In the genomic region with DNA sequence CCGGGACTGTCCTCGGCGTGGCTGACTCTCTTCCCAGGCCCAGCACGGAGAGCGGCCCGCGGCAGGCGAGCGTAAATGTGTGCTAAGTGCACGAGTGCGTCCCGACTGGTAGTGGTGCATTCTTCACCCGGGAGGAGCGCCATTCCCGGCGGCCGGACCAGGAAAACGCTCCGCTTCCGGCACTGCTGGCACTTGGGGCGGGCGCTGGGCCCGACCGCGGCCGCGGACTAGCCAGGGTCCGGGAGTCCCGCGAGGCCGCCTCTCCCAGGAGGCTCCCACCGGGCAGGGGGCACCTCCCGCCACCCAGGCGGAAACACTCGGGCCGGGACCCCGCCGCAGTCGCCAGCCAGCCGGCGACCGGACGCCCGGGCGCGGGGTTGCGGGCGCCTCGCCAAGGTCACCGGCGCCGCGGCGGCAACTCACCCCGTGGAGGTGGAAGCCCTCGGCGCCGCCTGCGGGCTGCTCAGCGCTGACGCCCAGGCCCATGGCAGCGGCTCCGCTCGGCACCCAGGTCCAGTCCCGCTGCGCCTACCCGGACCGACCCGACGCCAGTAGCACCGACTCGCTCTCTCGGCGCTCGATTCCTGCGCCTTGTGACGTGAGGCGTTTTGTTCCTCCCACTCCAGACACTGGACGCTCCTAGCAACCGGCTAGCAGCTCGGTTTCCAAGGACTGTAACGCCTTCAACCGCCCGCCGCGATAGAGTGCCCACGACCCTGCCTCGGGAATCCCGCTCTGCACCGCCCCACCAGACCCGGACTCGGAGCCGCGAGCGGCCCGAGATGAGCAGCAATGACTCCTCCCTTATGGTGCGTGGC, we compare ENCODE assay signal across 8 cellular contexts. TPM values are rescaled to one million over a fixed set of nuclear protein-coding genes. Genes with fewer than 3 reads are reported as not detected.
DNase-seq lines count a peak whose midpoint lies in the region; ATAC-seq, FAIRE-seq and TF ChIP-seq lines count a peak whose summit lies in the region.

GORASP1 (minus strand) TSS at position 572 of the 818 bp plus-strand sequence; CDS start at position 486, 86 bp downstream.
A gene with protein sequence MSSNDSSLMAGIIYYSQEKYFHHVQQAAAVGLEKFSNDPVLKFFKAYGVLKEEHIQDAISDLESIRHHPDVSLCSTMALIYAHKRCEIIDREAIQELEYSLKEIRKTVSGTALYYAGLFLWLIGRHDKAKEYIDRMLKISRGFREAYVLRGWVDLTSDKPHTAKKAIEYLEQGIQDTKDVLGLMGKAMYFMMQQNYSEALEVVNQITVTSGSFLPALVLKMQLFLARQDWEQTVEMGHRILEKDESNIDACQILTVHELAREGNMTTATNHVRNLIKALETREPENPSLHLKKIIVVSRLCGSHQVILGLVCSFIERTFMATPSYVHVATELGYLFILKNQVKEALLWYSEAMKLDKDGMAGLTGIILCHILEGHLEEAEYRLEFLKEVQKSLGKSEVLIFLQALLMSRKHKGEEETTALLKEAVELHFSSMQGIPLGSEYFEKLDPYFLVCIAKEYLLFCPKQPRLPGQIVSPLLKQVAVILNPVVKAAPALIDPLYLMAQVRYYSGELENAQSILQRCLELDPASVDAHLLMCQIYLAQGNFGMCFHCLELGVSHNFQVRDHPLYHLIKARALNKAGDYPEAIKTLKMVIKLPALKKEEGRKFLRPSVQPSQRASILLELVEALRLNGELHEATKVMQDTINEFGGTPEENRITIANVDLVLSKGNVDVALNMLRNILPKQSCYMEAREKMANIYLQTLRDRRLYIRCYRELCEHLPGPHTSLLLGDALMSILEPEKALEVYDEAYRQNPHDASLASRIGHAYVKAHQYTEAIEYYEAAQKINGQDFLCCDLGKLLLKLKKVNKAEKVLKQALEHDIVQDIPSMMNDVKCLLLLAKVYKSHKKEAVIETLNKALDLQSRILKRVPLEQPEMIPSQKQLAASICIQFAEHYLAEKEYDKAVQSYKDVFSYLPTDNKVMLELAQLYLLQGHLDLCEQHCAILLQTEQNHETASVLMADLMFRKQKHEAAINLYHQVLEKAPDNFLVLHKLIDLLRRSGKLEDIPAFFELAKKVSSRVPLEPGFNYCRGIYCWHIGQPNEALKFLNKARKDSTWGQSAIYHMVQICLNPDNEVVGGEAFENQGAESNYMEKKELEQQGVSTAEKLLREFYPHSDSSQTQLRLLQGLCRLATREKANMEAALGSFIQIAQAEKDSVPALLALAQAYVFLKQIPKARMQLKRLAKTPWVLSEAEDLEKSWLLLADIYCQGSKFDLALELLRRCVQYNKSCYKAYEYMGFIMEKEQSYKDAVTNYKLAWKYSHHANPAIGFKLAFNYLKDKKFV (N-terminal part only) (plus strand): TSS at position 625 of the 818 bp plus-strand sequence. CDS start 158 bp downstream, at position 783.

- H3K27me3 ChIP-seq in H1 (replicated peaks in 1 of 4; ENCODE audit: control insufficient read depth in 3 of 4, extremely low read depth in 1 of 4, insufficient read depth in 3 of 4, low read length in 3 of 4) = peaks cover 0 to 8% (median 3%) of the 10 kb centered on the region in 4 experiments; a peak in 2 of 7 replicates
- no peaks in the 10 kb centered on the region for H3K27me3 ChIP-seq in mesendoderm (ENCODE audit: insufficient read depth, low read length, poor library complexity)

- DNase-seq in GM19238 (ENCODE audit: insufficient read length, low spot score) (peak; percentile 76), NCI-H82 (lab: John Stamatoyannopoulos, UW) (peak; percentile 90), H1 (ENCODE audit: low read depth in 1 of 2, low spot score in 2 of 2) (peak in 1 of 2 experiments; percentile 86), mesendoderm (peak; percentile 95)
- DNase-seq in activated CD8-positive, alpha-beta memory T cell treated with anti-CD3 and anti-CD28 coated beads for 4 hours (ENCODE audit: low read depth in 2 of 2) = peak; percentile 29 to 34
- DNase-seq in stimulated activated CD8-positive, alpha-beta memory T cell treated with anti-CD3 and anti-CD28 coated beads, Interleukin-12 subunit alpha, Interleukin-12 subunit beta, amount 100 ng/mL, for 4 hours (ENCODE audit: low read depth) = peak; percentile 55

- H2BK12ac ChIP-seq in H1 (ENCODE audit: low read depth, low read length) = no peak within 1 kb of the TSS

- H3K23ac ChIP-seq in H1 (ENCODE audit: insufficient read length) (no peak within 1 kb of the TSS), mesendoderm (ENCODE audit: low read length) (peak within 1 kb of the TSS; percentile 7)

- H3K27ac ChIP-seq in C4-2B (peak within 1 kb of the TSS; percentile 92), H1 (ENCODE audit: low read depth, low read length) (no peak within 1 kb of the TSS), mesendoderm (ENCODE audit: low read depth, low read length) (no peak within 1 kb of the TSS)

- peak within 1 kb of the TSS; percentile 82; the same call in 1 of the 2 replicates for H2AFZ ChIP-seq in H1 (ENCODE audit: low read length)

- CTCF ChIA-PET in H1 (lab: Charles Lee; ENCODE audit: partially characterized antibody) = interaction anchor here (0.7 to 10.4 kb wide), 13 partner anchors 9 to 185 kb away, joined by 3 to 106 read pairs (median 5); no protein-coding TSS in a partner anchor

- H3K79me1 ChIP-seq in H1 (ENCODE audit: low read depth, low read length) (peaks cover 6% of the 10 kb centered on the region; the same call in 1 of the 2 replicates), mesendoderm (ENCODE audit: low read length) (peaks cover 9% of the 10 kb centered on the region)

- H3K36me3 ChIP-seq in H1 (ENCODE audit: control insufficient read depth in 2 of 4, insufficient read depth in 4 of 4, low read length in 3 of 4) = no peaks in the 10 kb centered on the region
- no peaks in the 10 kb centered on the region for H3K36me3 ChIP-seq in mesendoderm (ENCODE audit: control insufficient read depth, insufficient read depth, low read length)

- H3K4me2 ChIP-seq in H1 (ENCODE audit: insufficient read depth in 1 of 2, low read depth in 2 of 2, low read length in 2 of 2) = peak within 1 kb of the TSS; percentile 92 to 93
- H3K4me2 ChIP-seq in mesendoderm (ENCODE audit: low read length) = peak within 1 kb of the TSS; percentile 100

- H3K23me2 ChIP-seq in H1 (ENCODE audit: low read depth, low read length) = peaks cover 12% of the 10 kb centered on the region; the same call in 1 of the 2 replicates

- peak within 1 kb of the TSS; percentile 86 for H4K8ac ChIP-seq in H1 (ENCODE audit: extremely low read depth, insufficient read depth, low read length)
- H4K8ac ChIP-seq in mesendoderm (ENCODE audit: low read depth, low read length) = no peak within 1 kb of the TSS

- no peaks in the 10 kb centered on the region; a peak in 2 of 7 replicates for H3K4me1 ChIP-seq in H1 (replicated peaks in 1 of 4; ENCODE audit: control insufficient read depth in 3 of 4, insufficient read depth in 4 of 4, low read length in 3 of 4)
- no peaks in the 10 kb centered on the region for H3K4me1 ChIP-seq in mesendoderm (ENCODE audit: control insufficient read depth, low read depth, low read length)

- TF ChIP-seq POLR2A in H1 (IDR thresholded peaks at IDR 0.05; ENCODE audit: control extremely low read depth in 1 of 2, low read depth in 2 of 2, low read length in 2 of 2) = 0 out of 3 replicates have a peak, but pooled peaks of 1 of the 2 experiments have one; percentile 28

- H2AK5ac ChIP-seq in H1 (ENCODE audit: low read depth, low read length) (no peak within 1 kb of the TSS), mesendoderm (ENCODE audit: low read length) (no peak within 1 kb of the TSS)

- H2BK5ac ChIP-seq in H1 (ENCODE audit: low read depth, low read length) = no peak within 1 kb of the TSS
- no peak within 1 kb of the TSS for H2BK5ac ChIP-seq in mesendoderm (ENCODE audit: low read length)

- H4K5ac ChIP-seq in H1 (ENCODE audit: insufficient read length, low read depth, low read length) (peak within 1 kb of the TSS; percentile 20), mesendoderm (ENCODE audit: low read length) (no peak within 1 kb of the TSS)

- peak; percentile 40 for ATAC-seq in HG03520 (IDR thresholded peaks at IDR 0.05; ENCODE audit: unreplicated experiment)

- POLR2A ChIA-PET in H1 (lab: Charles Lee; ENCODE audit: partially characterized antibody) = interaction anchor here (0.5 to 2.5 kb wide), 10 partner anchors 9 to 181 kb away, joined by 3 to 8 read pairs (median 3); no protein-coding TSS in a partner anchor

- no peak for FAIRE-seq in H1 (lab: Jason Lieb, UNC)

- no peak within 1 kb of the TSS for H3K56ac ChIP-seq in H1 (replicated peaks; ENCODE audit: insufficient read length, low read depth, low read length)
- peak within 1 kb of the TSS; percentile 94 for H3K56ac ChIP-seq in mesendoderm (ENCODE audit: low read length)

- peak within 1 kb of the TSS; percentile 77 to 92 (median 84) for H3K4me3 ChIP-seq in H1 (ENCODE audit: extremely low read depth in 1 of 4, insufficient read depth in 2 of 4, low read depth in 3 of 4, low read length in 4 of 4)
- H3K4me3 ChIP-seq in mesendoderm (ENCODE audit: low read length) = peak within 1 kb of the TSS; percentile 86

- TF ChIP-seq RAD21 in H1 (IDR thresholded peaks at IDR 0.05 in 1 of 2, conservative IDR thresholded peaks at IDR 0.05 in 1 of 2; ENCODE audit: low read depth in 2 of 2, low read length in 2 of 2) = no peak

- no peaks in the 10 kb centered on the region for H3K9me3 ChIP-seq in H1 (ENCODE audit: insufficient read depth in 2 of 2, low read depth in 1 of 2, low read length in 1 of 2)

- peak; percentile 4; the same call in 1 of the 2 replicates for TF ChIP-seq CTCF in C4-2B (conservative IDR thresholded peaks at IDR 0.05)
- no peak for TF ChIP-seq CTCF in H1 (IDR thresholded peaks at IDR 0.05; ENCODE audit: control extremely low read depth in 1 of 3, insufficient read depth in 1 of 3, low read depth in 1 of 3, low read length in 3 of 3)

- H3K9ac ChIP-seq in H1 (replicated peaks in 1 of 4; ENCODE audit: extremely low read depth in 1 of 4, low read depth in 3 of 4, low read length in 3 of 4) = peak within 1 kb of the TSS; percentile 59 to 91 (median 70)
- H3K9ac ChIP-seq in mesendoderm (ENCODE audit: low read length) = peak within 1 kb of the TSS; percentile 94

- H3K4ac ChIP-seq in H1 (replicated peaks; ENCODE audit: insufficient read length, low read depth, low read length) (peak within 1 kb of the TSS; percentile 45), mesendoderm (ENCODE audit: low read depth, low read length) (no peak within 1 kb of the TSS)

- no peak within 1 kb of the TSS for H4K91ac ChIP-seq in H1 (replicated peaks; ENCODE audit: insufficient read length, low read length)

- peaks cover 0 to 10% of the 10 kb centered on the region in 2 experiments for H4K20me1 ChIP-seq in H1 (replicated peaks in 1 of 2; ENCODE audit: control insufficient read depth in 1 of 2, insufficient read depth in 2 of 2, low read length in 2 of 2)

- H2BK20ac ChIP-seq in H1 (ENCODE audit: low read length) = no peak within 1 kb of the TSS

- 1% methylated on average over 75 of the region's 97 CpGs; no CpG with 5 or more reads in 1 of the 2 experiments for WGBS in H1 (ENCODE audit: extremely low coverage in 1 of 2, insufficient coverage in 1 of 2, insufficient read length in 1 of 2, insufficient replicate concordance in 2 of 2, low coverage in 1 of 2, low lambda C conversion rate in 2 of 2, missing lambda C conversion rate in 1 of 2), 2 experiments
- no CpG with 5 or more reads among the region's 97 CpGs for WGBS in mesendoderm (ENCODE audit: extremely low coverage, insufficient coverage, low lambda C conversion rate)

- H2BK15ac ChIP-seq in H1 (ENCODE audit: low read length) = no peak within 1 kb of the TSS
- no peak within 1 kb of the TSS for H2BK15ac ChIP-seq in mesendoderm (replicated peaks; ENCODE audit: low read depth)

- H3K79me2 ChIP-seq in H1 (ENCODE audit: control insufficient read depth in 1 of 2, insufficient read depth in 2 of 2, low read length in 2 of 2) = no peaks in the 10 kb centered on the region
- peaks cover 2% of the 10 kb centered on the region for H3K79me2 ChIP-seq in mesendoderm (ENCODE audit: control insufficient read depth, insufficient read depth, low read length)

- H2BK120ac ChIP-seq in H1 (replicated peaks; ENCODE audit: low read depth, low read length) = no peak within 1 kb of the TSS
- no peak within 1 kb of the TSS for H2BK120ac ChIP-seq in mesendoderm (ENCODE audit: low read depth, low read length)

- no peak within 1 kb of the TSS for H3K14ac ChIP-seq in H1 (ENCODE audit: insufficient read length)

- TF ChIP-seq EP300 in H1 (IDR thresholded peaks at IDR 0.05; ENCODE audit: borderline replicate concordance in 1 of 2, low read depth in 2 of 2, low read length in 2 of 2) = no peak

- H3K18ac ChIP-seq in H1 (ENCODE audit: extremely low read depth, low read length) (no peak within 1 kb of the TSS), mesendoderm (ENCODE audit: low read length) (peak within 1 kb of the TSS; percentile 22)

RNA-seq across cellular contexts. Expression of gene GORASP1, which starts in this region (rescaled TPM):
- 33.4 and 39.3 TPM in 2 replicates for total RNA-seq in H1 (2021; fragmentation: NEBNext Ultra II Directional; extraction: Animal tissue kit (Norgen Biotek cat#: 25700))
- 33.5 and 45.0 TPM in 2 replicates for polyA plus RNA-seq in H1 (2011; rRNA removed)
- polyA plus RNA-seq in H1 (2011; cell fraction: cytosol; rRNA removed) = 43.9 TPM
- polyA plus RNA-seq in H1 (2011; cell fraction: nucleus; rRNA removed) = 133 TPM
- 28.9 to 39.2 TPM (median 35.8 TPM) in 4 replicates for polyA plus RNA-seq in H1 (2012, experiment 1 of 2)
- polyA plus RNA-seq in H1 (2012, experiment 2 of 2) = 23.5 TPM
- polyA plus RNA-seq in H1 (2013, experiment 1 of 2) = 17.0 TPM
- polyA plus RNA-seq in H1 (2013, experiment 2 of 2) = 15.3 TPM
- 38.5 and 44.1 TPM in 2 replicates for polyA minus RNA-seq in H1 (2011; rRNA and poly(A)+ RNA removed)
- 25.0 TPM for polyA minus RNA-seq in H1 (2011; cell fraction: cytosol; rRNA and poly(A)+ RNA removed)
- polyA minus RNA-seq in H1 (2011; cell fraction: nucleus; rRNA and poly(A)+ RNA removed) = 41.5 TPM
- 12.0 TPM for polyA plus RNA-seq in mesendoderm (2013, experiment 1 of 2)
- polyA plus RNA-seq in mesendoderm (2013, experiment 2 of 2) = 12.0 TPM

RNA-seq across cellular contexts. Expression of the second gene that starts in this region (rescaled TPM):
- total RNA-seq in H1 (2021; fragmentation: NEBNext Ultra II Directional; extraction: Animal tissue kit (Norgen Biotek cat#: 25700)) = 1.7 and 2.8 TPM in 2 replicates
- polyA plus RNA-seq in H1 (2011; rRNA removed) = 2.3 and 2.7 TPM in 2 replicates
- 2.5 TPM for polyA plus RNA-seq in H1 (2011; cell fraction: cytosol; rRNA removed)
- polyA plus RNA-seq in H1 (2011; cell fraction: nucleus; rRNA removed) = 16.0 TPM
- polyA plus RNA-seq in H1 (2012, experiment 1 of 2) = 2.6 to 3.5 TPM (median 2.9 TPM) in 4 replicates
- 0.34 TPM for polyA plus RNA-seq in H1 (2012, experiment 2 of 2)
- 1.4 TPM for polyA plus RNA-seq in H1 (2013, experiment 1 of 2)
- 1.4 TPM for polyA plus RNA-seq in H1 (2013, experiment 2 of 2)
- polyA minus RNA-seq in H1 (2011; rRNA and poly(A)+ RNA removed) = 2.1 and 2.9 TPM in 2 replicates
- polyA minus RNA-seq in H1 (2011; cell fraction: cytosol; rRNA and poly(A)+ RNA removed) = 2.6 TPM
- polyA minus RNA-seq in H1 (2011; cell fraction: nucleus; rRNA and poly(A)+ RNA removed) = 8.1 TPM
- polyA plus RNA-seq in mesendoderm (2013, experiment 1 of 2) = 0.44 TPM
- 0.39 TPM for polyA plus RNA-seq in mesendoderm (2013, experiment 2 of 2)
